Comparison of ENCODE assay signal across 27 cellular contexts in the genomic region with DNA sequence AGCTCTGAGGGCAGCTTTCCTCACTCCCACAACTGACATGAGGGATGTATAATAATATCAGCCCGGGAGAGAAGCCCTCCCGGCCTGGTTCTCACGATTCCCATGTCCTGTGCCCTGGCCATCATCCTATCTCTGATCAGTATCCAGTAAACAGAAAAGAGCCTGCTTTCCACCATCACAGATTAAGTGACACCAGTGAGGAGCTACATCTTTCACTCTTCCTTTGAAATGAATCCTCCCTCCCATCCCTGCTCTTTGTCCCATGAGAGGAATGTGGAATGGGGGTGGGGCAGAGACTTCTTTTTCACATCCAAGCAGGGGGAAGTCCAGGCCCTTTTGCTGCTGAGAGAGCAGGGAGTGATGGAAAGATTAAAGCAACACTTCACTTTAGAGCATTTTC.
DNase-seq lines count a peak whose midpoint lies in the region; ATAC-seq, FAIRE-seq and TF ChIP-seq lines count a peak whose summit lies in the region.
"Had no signal": no experiment of that assay in that cellular context is flagged by ENCODE, and none has a peak within 500 bp of the region (broad histone marks: within the 10 kb centered on the region; RNA-seq: fewer than 3 reads in every experiment).

No MANE protein-coding gene starts in this region.

- H3K4me1 ChIP-seq in HepG2 (ENCODE audit: insufficient read depth, low read length), result no peaks in the 10 kb centered on the region; the same call in 1 of the 2 replicates
- no peaks in the 10 kb centered on the region for H3K4me1 ChIP-seq in right lobe of liver
- no peaks in the 10 kb centered on the region for H3K4me1 ChIP-seq in lower lobe of right lung
- H3K4me1 ChIP-seq: psoas muscle had no signal

- no peak overlapping the region for H3K27ac Mint-ChIP-seq in glutamatergic neuron (ENCODE audit: unreplicated experiment)
- H3K27ac Mint-ChIP-seq in nephron, result peak overlapping the region; percentile 51 to 81 (median 69)
- H3K27ac Mint-ChIP-seq: activated B cell treated with CpG ODN at 0.5 μM for 24 hours; natural killer cell treated with Interleukin-12 subunit alpha and Interleukin-12 subunit beta and Interleukin-15 and Interleukin-18, amount 100 ng/mL, for 72 hours had no signal

- no peak for FAIRE-seq in HepG2 (lab: Jason Lieb, UNC)
- FAIRE-seq: A204.1, endothelial cell of umbilical vein, K562 had no signal

- H3K9me3 Mint-ChIP-seq in glutamatergic neuron (ENCODE audit: unreplicated experiment) (peaks cover 2% of the 10 kb centered on the region), nephron (peaks cover 2% of the 10 kb centered on the region)
- H3K9me3 Mint-ChIP-seq: activated B cell treated with CpG ODN at 0.5 μM for 24 hours; natural killer cell treated with Interleukin-12 subunit alpha and Interleukin-12 subunit beta and Interleukin-15 and Interleukin-18, amount 100 ng/mL, for 72 hours had no signal

- H3K4me3 Mint-ChIP-seq in glutamatergic neuron (ENCODE audit: unreplicated experiment) (no peak overlapping the region), nephron (no peak overlapping the region)
- H3K4me3 Mint-ChIP-seq: activated B cell treated with CpG ODN at 0.5 μM for 24 hours; natural killer cell treated with Interleukin-12 subunit alpha and Interleukin-12 subunit beta and Interleukin-15 and Interleukin-18, amount 100 ng/mL, for 72 hours had no signal

- H3K4me1 Mint-ChIP-seq in glutamatergic neuron (ENCODE audit: low read depth, unreplicated experiment), result peaks cover 5% of the 10 kb centered on the region
- peaks cover 34% of the 10 kb centered on the region for H3K4me1 Mint-ChIP-seq in nephron
- H3K4me1 Mint-ChIP-seq: activated B cell treated with CpG ODN at 0.5 μM for 24 hours had no signal

- H3K27me3 Mint-ChIP-seq in glutamatergic neuron (ENCODE audit: unreplicated experiment) (peaks cover 1% of the 10 kb centered on the region), nephron (ENCODE audit: low read depth) (peaks cover 4% of the 10 kb centered on the region)

- intact Hi-C loops in HepG2 (cut with micrococcal nuclease; ENCODE audit: unreplicated experiment), result no loop called here
- intact Hi-C loops in right lobe of liver (cut with DNase I), result no loop called here
- intact Hi-C loops in lower lobe of right lung (cut with DNase I), result no loop called here

- 31% methylated on average over 3 of the region's 3 CpGs for WGBS in HepG2 (ENCODE audit: low lambda C conversion rate)
- WGBS in right lobe of liver (ENCODE audit: insufficient coverage, low coverage, low lambda C conversion rate, missing lambda C conversion rate), result 40% methylated on average over 1 of the region's 3 CpGs

- H3K4me3 ChIP-seq in HepG2 (replicated peaks in 1 of 3; ENCODE audit: insufficient read depth in 1 of 3, low read depth in 2 of 3, low read length in 3 of 3), result no peak overlapping the region
- no peak overlapping the region for H3K4me3 ChIP-seq in right lobe of liver
- no peak overlapping the region for H3K4me3 ChIP-seq in lower lobe of right lung
- H3K4me3 ChIP-seq: BLaER1 treated with 17β-estradiol and CSF1 and Interleukin-3, amounts not matched to agents 10 nM and 100 nM; coronary artery; K562; psoas muscle had no signal

- H2AFZ ChIP-seq in HepG2 (ENCODE audit: low read length), result no peak overlapping the region

- POLR2A ChIA-PET in HepG2 (lab: Yijun Ruan, JAX), result no interaction called here

- no peak for TF ChIP-seq EP300 in HepG2 (IDR thresholded peaks at IDR 0.05; ENCODE audit: low read depth in 2 of 2, low read length in 2 of 2)
- no peak for TF ChIP-seq EP300 in HepG2 (CRISPR knock-in tag; IDR thresholded peaks at IDR 0.05; ENCODE audit: borderline replicate concordance)

- H3K36me3 ChIP-seq in HepG2 (replicated peaks in 1 of 2; ENCODE audit: control insufficient read depth in 1 of 2, insufficient read depth in 2 of 2, low read length in 2 of 2) (no peaks in the 10 kb centered on the region), right lobe of liver (no peaks in the 10 kb centered on the region), lower lobe of right lung (no peaks in the 10 kb centered on the region)
- H3K36me3 ChIP-seq: BLaER1 treated with 17β-estradiol and CSF1 and Interleukin-3, amounts not matched to agents 10 nM and 100 nM had no signal

- TF ChIP-seq CTCF in HepG2 (CRISPR knock-in tag; IDR thresholded peaks at IDR 0.05), result no peak
- no peak for TF ChIP-seq CTCF in right lobe of liver (IDR thresholded peaks at IDR 0.05)
- TF ChIP-seq CTCF in glutamatergic neuron (IDR thresholded peaks at IDR 0.05; ENCODE audit: partially characterized antibody, unreplicated experiment), result no peak
- no peak for TF ChIP-seq CTCF in nephron (IDR thresholded peaks at IDR 0.05; ENCODE audit: unreplicated experiment in 3 of 3)
- no peak for TF ChIP-seq CTCF in lower lobe of right lung (IDR thresholded peaks at IDR 0.05)

- no peak for TF ChIP-seq POLR2A in HepG2 (IDR thresholded peaks at IDR 0.05; ENCODE audit: insufficient read depth in 1 of 2, low read depth in 2 of 2, low read length in 2 of 2)
- TF ChIP-seq POLR2A in right lobe of liver (IDR thresholded peaks at IDR 0.05), result no peak

- no TSS peak for BruUV-seq in HepG2 (replicated peaks; lab: Mats Ljungman, UMichigan)

- no peaks in the 10 kb centered on the region for H3K36me3 Mint-ChIP-seq in glutamatergic neuron (ENCODE audit: unreplicated experiment)
- H3K36me3 Mint-ChIP-seq in nephron (ENCODE audit: low read depth), result no peaks in the 10 kb centered on the region
- H3K36me3 Mint-ChIP-seq: natural killer cell treated with Interleukin-12 subunit alpha and Interleukin-12 subunit beta and Interleukin-15 and Interleukin-18, amount 100 ng/mL, for 72 hours had no signal

- H3K79me2 ChIP-seq in HepG2 (ENCODE audit: insufficient read depth, low read length), result no peaks in the 10 kb centered on the region

- ATAC-seq in HepG2 (no peak), right lobe of liver (no peak), lower lobe of right lung (no peak)
- ATAC-seq: K562; natural killer cell treated with Interleukin-12 subunit alpha and Interleukin-12 subunit beta and Interleukin-15 and Interleukin-18, amount 100 ng/mL, for 72 hours; psoas muscle had no signal

- in situ Hi-C loops in HepG2 (cut with HindIII; ENCODE audit: extremely low pct_ligation_motif_present, low pct_unique_long_range_greater_than_20kb), result no loop called here

- H3K9me3 ChIP-seq in HepG2 (ENCODE audit: low read length) (no peaks in the 10 kb centered on the region), right lobe of liver (no peaks in the 10 kb centered on the region), lower lobe of right lung (no peaks in the 10 kb centered on the region)
- H3K9me3 ChIP-seq: psoas muscle had no signal

- no peaks in the 10 kb centered on the region for H4K20me1 ChIP-seq in HepG2 (ENCODE audit: insufficient read depth, low read length)
- H4K20me1 ChIP-seq: BLaER1 treated with 17β-estradiol and CSF1 and Interleukin-3, amounts not matched to agents 10 nM and 100 nM had no signal

- no peak overlapping the region for H3K4me2 ChIP-seq in HepG2 (ENCODE audit: low read depth, low read length)
- H3K4me2 ChIP-seq: BLaER1 treated with 17β-estradiol and CSF1 and Interleukin-3, amounts not matched to agents 10 nM and 100 nM had no signal

- H3K27me3 ChIP-seq in HepG2 (ENCODE audit: control insufficient read depth in 1 of 2, insufficient read depth in 2 of 2, low read length in 2 of 2) (no peaks in the 10 kb centered on the region; a peak in 1 of 5 replicates), right lobe of liver (no peaks in the 10 kb centered on the region), lower lobe of right lung (ENCODE audit: low read depth) (no peaks in the 10 kb centered on the region)
- H3K27me3 ChIP-seq: BLaER1 treated with 17β-estradiol and CSF1 and Interleukin-3, amounts not matched to agents 10 nM and 100 nM had no signal

- CTCF ChIA-PET in HepG2 (lab: Yijun Ruan, JAX; ENCODE audit: low intra/inter-chr PET ratio, low total read pairs), result no interaction called here

- no peak overlapping the region for H3K9ac ChIP-seq in HepG2 (ENCODE audit: insufficient read depth, low read depth, low read length)
- H3K9ac ChIP-seq: BLaER1 treated with 17β-estradiol and CSF1 and Interleukin-3, amounts not matched to agents 10 nM and 100 nM had no signal

- DNase-seq in HepG2 (ENCODE audit: low spot score) (peak; percentile 3), right lobe of liver (no peak), glutamatergic neuron (peak; percentile 22), SIG-M5 treated with dmso at 0.1 percent for 504 hours (lab: John Stamatoyannopoulos, UW; ENCODE audit: unreplicated experiment) (no peak), A172 (ENCODE audit: low spot score) (no peak), lower lobe of right lung (no peak)
- no peak for DNase-seq in activated CD8-positive, alpha-beta memory T cell treated with anti-CD3 and anti-CD28 coated beads, Interleukin-2, amount 50 U/mL, for 4 hours
- DNase-seq: activated B cell treated with CpG ODN at 0.5 μM for 24 hours; activated CD4-positive, alpha-beta T cell treated with anti-CD3 and anti-CD28 coated beads, Interleukin-2, amount 50 U/mL, for 48 hours; activated gamma-delta T cell; Calu3; EL; hippocampal formation; midbrain; NCI-H1436 treated with DMSO at 0.1 percent for 48 hours; NCI-H748 treated with DMSO at 0.1 percent for 48 hours; OCI-M1; psoas muscle; SHP77 had no signal

- no peak overlapping the region for H3K27ac ChIP-seq in HepG2 (ENCODE audit: extremely low read length, insufficient read depth, low read length)
- H3K27ac ChIP-seq in right lobe of liver, result no peak overlapping the region
- H3K27ac ChIP-seq in lower lobe of right lung, result no peak overlapping the region
- H3K27ac ChIP-seq: BLaER1 treated with 17β-estradiol and CSF1 and Interleukin-3, amounts not matched to agents 10 nM and 100 nM; coronary artery; HL-60; psoas muscle had no signal

- TF ChIP-seq RAD21 in HepG2 (CRISPR knock-in tag; IDR thresholded peaks at IDR 0.05), result no peak

TF ChIP-seq in HepG2, 621 proteins besides CTCF, POLR2A, EP300 and RAD21:
- no peak for TF ChIP-seq MZF1 (CRISPR knock-in tag; IDR thresholded peaks at IDR 0.05; ENCODE audit: borderline replicate concordance)
- no peak for TF ChIP-seq MBD4 (IDR thresholded peaks at IDR 0.05; ENCODE audit: borderline replicate concordance, low read length)
- TF ChIP-seq ZNF556 (CRISPR knock-in tag; IDR thresholded peaks at IDR 0.05; ENCODE audit: borderline replicate concordance), result no peak
- TF ChIP-seq, protein P1, sequence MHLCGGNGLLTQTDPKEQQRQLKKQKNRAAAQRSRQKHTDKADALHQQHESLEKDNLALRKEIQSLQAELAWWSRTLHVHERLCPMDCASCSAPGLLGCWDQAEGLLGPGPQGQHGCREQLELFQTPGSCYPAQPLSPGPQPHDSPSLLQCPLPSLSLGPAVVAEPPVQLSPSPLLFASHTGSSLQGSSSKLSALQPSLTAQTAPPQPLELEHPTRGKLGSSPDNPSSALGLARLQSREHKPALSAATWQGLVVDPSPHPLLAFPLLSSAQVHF (CRISPR knock-in tag; IDR thresholded peaks at IDR 0.05), result no peak
- TF ChIP-seq GATAD2A (CRISPR knock-in tag; IDR thresholded peaks at IDR 0.05), result no peak
- no peak for TF ChIP-seq BRD4 (CRISPR knock-in tag; IDR thresholded peaks at IDR 0.05)
- TF ChIP-seq SP5 (CRISPR knock-in tag; IDR thresholded peaks at IDR 0.05; ENCODE audit: borderline replicate concordance, low read depth), result no peak
- TF ChIP-seq ZNF614 (CRISPR knock-in tag; IDR thresholded peaks at IDR 0.05; ENCODE audit: borderline replicate concordance), result no peak
- no peak for TF ChIP-seq ZNF619 (CRISPR knock-in tag; IDR thresholded peaks at IDR 0.05)

Comparison
In these comparisons a context has a peak if more than half of its experiments do, and no peak if none do; other contexts are left out.
1. DNase-seq: peak in HepG2 (single experiment) and glutamatergic neuron (single experiment); none in right lobe of liver (0 of 3), activated CD8-positive, alpha-beta memory T cell treated with anti-CD3 and anti-CD28 coated beads, Interleukin-2, amount 50 U/mL, for 4 hours (single experiment), SIG-M5 treated with dmso at 0.1 percent for 504 hours (single experiment), A172 (single experiment) and lower lobe of right lung (single experiment).